Comparison of ENCODE assay signal across 8 cellular contexts in genomic region chr13:94595943-94596574, GRCh38. TPM values are rescaled to one million over a fixed set of nuclear protein-coding genes. Genes with fewer than 3 reads are reported as not detected.
DNase-seq lines count a peak whose midpoint lies in the region; ATAC-seq and TF ChIP-seq lines count a peak whose summit lies in the region.

Gene TGDS (minus strand): TSS chr13:94596152. CDS start chr13:94596136, 16 bp downstream.

- TSS peak; percentile 85 for BruUV-seq in PC-3 (replicated peaks; lab: Mats Ljungman, UMichigan)

- CTCF ChIA-PET in PC-3 (lab: Charles Lee): interaction anchor here (0.6 kb wide), 2 partner anchors 23 to 45 kb away, joined by 3 to 5 read pairs; no protein-coding TSS in a partner anchor

- peaks cover 30% of the 10 kb centered on the region for H3K79me2 ChIP-seq in PC-3 (ENCODE audit: low read length)

- no peak for TF ChIP-seq CTCF in PC-3 (conservative IDR thresholded peaks at IDR 0.05; ENCODE audit: low read depth, low read length)
- TF ChIP-seq CTCF in epithelial cell of esophagus (IDR thresholded peaks at IDR 0.05; ENCODE audit: insufficient read depth, low read depth, low read length, missing control alignments): no peak
- TF ChIP-seq CTCF in mucosa of descending colon (IDR thresholded peaks at IDR 0.05): no peak

- intact Hi-C loops in PC-3 (cut with micrococcal nuclease) (no loop called here), mucosa of descending colon (cut with DNase I, micrococcal nuclease) (no loop called here)

- H3F3A ChIP-seq in PC-3 (ENCODE audit: low read length, unreplicated experiment): no peaks in the 10 kb centered on the region

- peak within 1 kb of the TSS; percentile 96 for H2AFZ ChIP-seq in PC-3 (ENCODE audit: low read length)

- peaks cover 8% of the 10 kb centered on the region; the same call in 1 of the 2 replicates for H4K20me1 ChIP-seq in PC-3 (ENCODE audit: low read length)

- no peaks in the 10 kb centered on the region for H3K9me3 ChIP-seq in PC-3 (ENCODE audit: low read length)
- H3K9me3 ChIP-seq in mucosa of descending colon: no peaks in the 10 kb centered on the region

- no peaks in the 10 kb centered on the region for H3K9me2 ChIP-seq in PC-3 (replicated peaks; ENCODE audit: low read length)

- peak within 1 kb of the TSS; percentile 96 for H3K4me2 ChIP-seq in PC-3 (ENCODE audit: low read length)

- DNase-seq in DMS153 treated with DMSO at 0.1 percent for 48 hours (lab: John Stamatoyannopoulos, UW; ENCODE audit: unreplicated experiment) (peak; percentile 88), PC-3 (peak; percentile 88), activated T-cell treated with anti-CD3 and anti-CD28 coated beads for 4 hours (peak; percentile 67), epithelial cell of esophagus (ENCODE audit: low read depth) (peak; percentile 87), mucosa of descending colon (peak; percentile 96 to 97 (median 96))
- peak; percentile 95 for DNase-seq in Jurkat, Clone E6-1 (ENCODE audit: low read depth, low spot score)
- DNase-seq in stimulated activated CD8-positive, alpha-beta memory T cell treated with anti-CD3 and anti-CD28 coated beads, Interleukin-4, amount 100 ng/mL, for 1 hour (ENCODE audit: low read depth in 2 of 2, low spot score in 1 of 2): peak; percentile 60 to 75

- POLR2A ChIA-PET in PC-3 (lab: Charles Lee; ENCODE audit: unreplicated experiment): interaction anchor here (0.6 kb wide), 1 partner anchor 509 kb away, joined by 3 read pairs; no protein-coding TSS in a partner anchor

- ATAC-seq in GM21619 (IDR thresholded peaks at IDR 0.05; ENCODE audit: unreplicated experiment) (peak; percentile 96), PC-3 (peak; percentile 96), mucosa of descending colon (peak; percentile 100)

- H3K36me3 ChIP-seq in PC-3 (ENCODE audit: low read depth, low read length) (peaks cover 5% of the 10 kb centered on the region; the same call in 1 of the 2 replicates), mucosa of descending colon (ENCODE audit: low read depth) (no peaks in the 10 kb centered on the region)

- H3K9ac ChIP-seq in PC-3 (ENCODE audit: low read length): peak within 1 kb of the TSS; percentile 93

- H3K4me1 ChIP-seq in PC-3 (ENCODE audit: insufficient read depth, low read length): peaks cover 19% of the 10 kb centered on the region
- H3K4me1 ChIP-seq in mucosa of descending colon (ENCODE audit: low read depth): peaks cover 14% of the 10 kb centered on the region

- peak within 1 kb of the TSS; percentile 99 for H3K4me3 ChIP-seq in Jurkat, Clone E6-1 (ENCODE audit: low read length)
- H3K4me3 ChIP-seq in PC-3 (ENCODE audit: low read length): peak within 1 kb of the TSS; percentile 94
- peak within 1 kb of the TSS; percentile 90 for H3K4me3 ChIP-seq in epithelial cell of esophagus (ENCODE audit: low read length)
- peak within 1 kb of the TSS; percentile 60 for H3K4me3 ChIP-seq in mucosa of descending colon

- H3K27me3 ChIP-seq in PC-3 (ENCODE audit: low read length): no peaks in the 10 kb centered on the region

- H3K27ac ChIP-seq in PC-3 (ENCODE audit: low read length): peak within 1 kb of the TSS; percentile 13; the same call in 1 of the 2 replicates

RNA-seq across cellular contexts. Expression of gene TGDS, which starts in this region (rescaled TPM):
- 18.4 TPM for polyA plus RNA-seq in Jurkat, Clone E6-1 (2012; ENCODE audit: insufficient read depth, insufficient read length)
- 8.5 and 9.0 TPM in 2 replicates for total RNA-seq in PC-3 (2014; rRNA removed)
- total RNA-seq in mucosa of descending colon: 1 to 10 TPM; 6.7 to 8.7 (median 7.2) TPM

Comparison
In these comparisons a context has a peak if more than half of its experiments do, and no peak if none do; other contexts are left out.
1. Peak in every context shown above with its lines: DNase-seq, ATAC-seq, H3K4me3 ChIP-seq and H3K27ac ChIP-seq.